ENCODE assay signal across 1 cellular context in genomic region chr3:152076148-152076547, GRCh38.
TF ChIP-seq lines count a peak whose summit lies in the region.

No MANE protein-coding gene starts in this region.

TF ChIP-seq in K562, 482 proteins besides CTCF, POLR2A, EP300 and RAD21 (continued from another document):
- TF ChIP-seq, protein P1, sequence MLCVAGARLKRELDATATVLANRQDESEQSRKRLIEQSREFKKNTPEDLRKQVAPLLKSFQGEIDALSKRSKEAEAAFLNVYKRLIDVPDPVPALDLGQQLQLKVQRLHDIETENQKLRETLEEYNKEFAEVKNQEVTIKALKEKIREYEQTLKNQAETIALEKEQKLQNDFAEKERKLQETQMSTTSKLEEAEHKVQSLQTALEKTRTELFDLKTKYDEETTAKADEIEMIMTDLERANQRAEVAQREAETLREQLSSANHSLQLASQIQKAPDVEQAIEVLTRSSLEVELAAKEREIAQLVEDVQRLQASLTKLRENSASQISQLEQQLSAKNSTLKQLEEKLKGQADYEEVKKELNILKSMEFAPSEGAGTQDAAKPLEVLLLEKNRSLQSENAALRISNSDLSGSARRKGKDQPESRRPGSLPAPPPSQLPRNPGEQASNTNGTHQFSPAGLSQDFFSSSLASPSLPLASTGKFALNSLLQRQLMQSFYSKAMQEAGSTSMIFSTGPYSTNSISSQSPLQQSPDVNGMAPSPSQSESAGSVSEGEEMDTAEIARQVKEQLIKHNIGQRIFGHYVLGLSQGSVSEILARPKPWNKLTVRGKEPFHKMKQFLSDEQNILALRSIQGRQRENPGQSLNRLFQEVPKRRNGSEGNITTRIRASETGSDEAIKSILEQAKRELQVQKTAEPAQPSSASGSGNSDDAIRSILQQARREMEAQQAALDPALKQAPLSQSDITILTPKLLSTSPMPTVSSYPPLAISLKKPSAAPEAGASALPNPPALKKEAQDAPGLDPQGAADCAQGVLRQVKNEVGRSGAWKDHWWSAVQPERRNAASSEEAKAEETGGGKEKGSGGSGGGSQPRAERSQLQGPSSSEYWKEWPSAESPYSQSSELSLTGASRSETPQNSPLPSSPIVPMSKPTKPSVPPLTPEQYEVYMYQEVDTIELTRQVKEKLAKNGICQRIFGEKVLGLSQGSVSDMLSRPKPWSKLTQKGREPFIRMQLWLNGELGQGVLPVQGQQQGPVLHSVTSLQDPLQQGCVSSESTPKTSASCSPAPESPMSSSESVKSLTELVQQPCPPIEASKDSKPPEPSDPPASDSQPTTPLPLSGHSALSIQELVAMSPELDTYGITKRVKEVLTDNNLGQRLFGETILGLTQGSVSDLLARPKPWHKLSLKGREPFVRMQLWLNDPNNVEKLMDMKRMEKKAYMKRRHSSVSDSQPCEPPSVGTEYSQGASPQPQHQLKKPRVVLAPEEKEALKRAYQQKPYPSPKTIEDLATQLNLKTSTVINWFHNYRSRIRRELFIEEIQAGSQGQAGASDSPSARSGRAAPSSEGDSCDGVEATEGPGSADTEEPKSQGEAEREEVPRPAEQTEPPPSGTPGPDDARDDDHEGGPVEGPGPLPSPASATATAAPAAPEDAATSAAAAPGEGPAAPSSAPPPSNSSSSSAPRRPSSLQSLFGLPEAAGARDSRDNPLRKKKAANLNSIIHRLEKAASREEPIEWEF (CRISPR knock-in tag; IDR thresholded peaks at IDR 0.05): no peak
- no peak for TF ChIP-seq MCM2 (IDR thresholded peaks at IDR 0.05; ENCODE audit: low read depth)
- TF ChIP-seq NR3C1 (CRISPR knock-in tag; IDR thresholded peaks at IDR 0.05): no peak
- TF ChIP-seq, protein P2, sequence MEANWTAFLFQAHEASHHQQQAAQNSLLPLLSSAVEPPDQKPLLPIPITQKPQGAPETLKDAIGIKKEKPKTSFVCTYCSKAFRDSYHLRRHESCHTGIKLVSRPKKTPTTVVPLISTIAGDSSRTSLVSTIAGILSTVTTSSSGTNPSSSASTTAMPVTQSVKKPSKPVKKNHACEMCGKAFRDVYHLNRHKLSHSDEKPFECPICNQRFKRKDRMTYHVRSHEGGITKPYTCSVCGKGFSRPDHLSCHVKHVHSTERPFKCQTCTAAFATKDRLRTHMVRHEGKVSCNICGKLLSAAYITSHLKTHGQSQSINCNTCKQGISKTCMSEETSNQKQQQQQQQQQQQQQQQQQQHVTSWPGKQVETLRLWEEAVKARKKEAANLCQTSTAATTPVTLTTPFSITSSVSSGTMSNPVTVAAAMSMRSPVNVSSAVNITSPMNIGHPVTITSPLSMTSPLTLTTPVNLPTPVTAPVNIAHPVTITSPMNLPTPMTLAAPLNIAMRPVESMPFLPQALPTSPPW (CRISPR knock-in tag; IDR thresholded peaks at IDR 0.05): no peak
- no peak for TF ChIP-seq LEF1 (IDR thresholded peaks at IDR 0.05)
- no peak for TF ChIP-seq JUND (IDR thresholded peaks at IDR 0.05; ENCODE audit: borderline replicate concordance, low read depth, low read length)
- TF ChIP-seq JUND (tag; IDR thresholded peaks at IDR 0.05; ENCODE audit: borderline replicate concordance, low read depth, low read length): no peak
- TF ChIP-seq ZNF134 (CRISPR knock-in tag; conservative IDR thresholded peaks at IDR 0.05): no peak
- no peak for TF ChIP-seq NEUROD1 (IDR thresholded peaks at IDR 0.05; ENCODE audit: borderline replicate concordance, low read depth, low read length, partially characterized antibody)
- TF ChIP-seq TAF7 (tag; IDR thresholded peaks at IDR 0.05): no peak
- TF ChIP-seq TFAM (CRISPR knock-in tag; conservative IDR thresholded peaks at IDR 0.05): no peak
- TF ChIP-seq RBM14 (IDR thresholded peaks at IDR 0.05; ENCODE audit: borderline replicate concordance, insufficient read depth, low read depth, low read length): no peak
- TF ChIP-seq KDM2B (CRISPR knock-in tag; IDR thresholded peaks at IDR 0.05): no peak
- TF ChIP-seq EP400 (IDR thresholded peaks at IDR 0.05): no peak
- TF ChIP-seq ZEB2 (IDR thresholded peaks at IDR 0.05): no peak
- no peak for TF ChIP-seq ZNF589 (CRISPR knock-in tag; IDR thresholded peaks at IDR 0.05; ENCODE audit: low read depth)
- no peak for TF ChIP-seq CHD2 (IDR thresholded peaks at IDR 0.05; ENCODE audit: low read depth, low read length)
- TF ChIP-seq, protein P3, sequence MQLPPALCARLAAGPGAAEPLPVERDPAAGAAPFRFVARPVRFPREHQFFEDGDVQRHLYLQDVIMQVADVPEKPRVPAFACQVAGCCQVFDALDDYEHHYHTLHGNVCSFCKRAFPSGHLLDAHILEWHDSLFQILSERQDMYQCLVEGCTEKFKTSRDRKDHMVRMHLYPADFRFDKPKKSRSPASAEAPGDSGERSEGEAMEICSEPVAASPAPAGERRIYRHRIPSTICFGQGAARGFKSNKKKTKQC (CRISPR knock-in tag; IDR thresholded peaks at IDR 0.05): no peak
